Comparison of ENCODE assay signal across 14 cellular contexts in the genomic region with DNA sequence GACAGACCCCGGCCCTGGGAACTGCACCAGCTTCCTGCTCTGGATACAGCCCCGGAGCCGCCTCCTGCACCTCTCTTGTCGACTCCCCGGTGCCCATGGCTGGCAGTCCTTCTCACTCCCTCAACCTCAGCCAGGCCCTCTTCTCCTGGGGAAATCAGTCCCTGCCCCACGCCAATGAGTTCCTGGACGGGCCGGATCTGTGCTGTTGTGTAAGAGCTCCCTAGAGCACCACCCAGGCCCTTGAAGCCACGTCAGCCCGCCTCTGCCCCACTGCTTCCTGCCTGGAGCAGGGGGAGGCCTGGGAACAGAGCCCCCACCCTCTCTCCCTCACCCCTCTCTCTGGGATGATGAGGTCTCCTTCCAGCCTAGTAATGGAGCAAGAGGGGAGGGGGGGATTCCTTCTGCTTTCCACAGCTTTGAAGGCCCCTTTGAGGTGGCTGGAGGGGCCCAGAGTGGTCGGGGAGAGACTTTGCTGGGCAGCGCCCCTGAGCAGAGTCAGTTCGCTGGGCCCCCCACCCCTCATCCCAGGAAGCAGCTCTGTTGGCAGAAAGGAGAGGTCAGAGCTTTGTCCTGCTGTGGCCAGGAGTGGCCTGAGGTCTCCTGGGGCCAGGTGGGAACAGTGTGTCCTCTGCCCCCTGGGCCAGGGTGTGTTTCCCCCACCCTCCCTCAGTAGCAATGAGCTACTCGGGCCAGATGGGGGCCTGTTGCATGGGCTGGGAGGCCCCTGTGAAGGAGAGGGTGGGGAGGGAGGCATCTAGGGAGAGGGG. TPM values are rescaled to one million over a fixed set of nuclear protein-coding genes. Genes with fewer than 3 reads are reported as not detected.
DNase-seq lines count a peak whose midpoint lies in the region; ATAC-seq and TF ChIP-seq lines count a peak whose summit lies in the region.
"Had no signal": no experiment of that assay in that cellular context is flagged by ENCODE, and none has a peak within 500 bp of the region (broad histone marks: within the 10 kb centered on the region; RNA-seq: fewer than 3 reads in every experiment).

No MANE protein-coding gene starts in this region.

- H3K9me3 ChIP-seq in mammary epithelial cell (replicated peaks; ENCODE audit: insufficient read depth, low read length) (no peaks in the 10 kb centered on the region), endodermal cell (ENCODE audit: control insufficient read depth, low read length) (no peaks in the 10 kb centered on the region), aorta (ENCODE audit: control insufficient read depth, low read length) (no peaks in the 10 kb centered on the region)
- H3K9me3 ChIP-seq: colonic mucosa had no signal

- TF ChIP-seq CTCF in MCF 10A (IDR thresholded peaks at IDR 0.05; ENCODE audit: unreplicated experiment) (no peak), mammary epithelial cell (conservative IDR thresholded peaks at IDR 0.05 in 1 of 2, IDR thresholded peaks at IDR 0.05 in 1 of 2; ENCODE audit: extremely low read depth in 1 of 2, insufficient read depth in 1 of 2, low read depth in 1 of 2, low read length in 2 of 2) (no peak), endodermal cell (conservative IDR thresholded peaks at IDR 0.05) (no peak)

- in situ Hi-C loops in mammary epithelial cell (cut with MboI; ENCODE audit: low sequenced_read_pairs in 2 of 2) = no loop called here

- H2AFZ ChIP-seq in mammary epithelial cell (ENCODE audit: low read depth, low read length) = no peak overlapping the region
- H2AFZ ChIP-seq: GM23338 had no signal

- BruUV-seq in MCF 10A (replicated peaks; lab: Mats Ljungman, UMichigan) = no TSS peak
- no TSS peak for BruUV-seq in mammary epithelial cell (replicated peaks; lab: Mats Ljungman, UMichigan)

- CTCF ChIA-PET in MCF 10A (lab: Yijun Ruan, JAX) = interaction anchor here (0.6 kb wide), 1 partner anchor 182 kb away, joined by 3 read pairs; no protein-coding TSS in a partner anchor
- CTCF ChIA-PET in mammary epithelial cell (lab: Charles Lee; ENCODE audit: low non-redundant PET) = interaction anchor here (0.5 kb wide), 1 partner anchor 26 kb away, joined by 6 read pairs; no protein-coding TSS in a partner anchor

- H3K36me3 ChIP-seq in mammary epithelial cell (ENCODE audit: insufficient read depth, low read length) (no peaks in the 10 kb centered on the region), endodermal cell (ENCODE audit: control insufficient read depth, insufficient read depth, low read length) (no peaks in the 10 kb centered on the region), aorta (ENCODE audit: control insufficient read depth in 1 of 2, insufficient read depth in 2 of 2, low read length in 1 of 2) (no peaks in the 10 kb centered on the region)
- H3K36me3 ChIP-seq: colonic mucosa had no signal

- peaks cover 9% of the 10 kb centered on the region for H3K4me1 ChIP-seq in mammary epithelial cell (ENCODE audit: insufficient read depth, low read length)
- no peaks in the 10 kb centered on the region for H3K4me1 ChIP-seq in endodermal cell (ENCODE audit: control insufficient read depth, insufficient read depth, low read length)
- no peaks in the 10 kb centered on the region for H3K4me1 ChIP-seq in aorta (ENCODE audit: control insufficient read depth in 1 of 2, insufficient read depth in 2 of 2, low read length in 2 of 2)
- H3K4me1 ChIP-seq: colonic mucosa had no signal

- intact Hi-C loops in MCF 10A (cut with micrococcal nuclease) = no loop called here
- intact Hi-C loops in mammary epithelial cell (cut with micrococcal nuclease) = no loop called here
- intact Hi-C loops in aorta (cut with DNase I) = no loop called here

- H3K36me3 Mint-ChIP-seq in MCF 10A (ENCODE audit: insufficient read depth, unreplicated experiment) (no peaks in the 10 kb centered on the region), endodermal cell (ENCODE audit: low read depth) (no peaks in the 10 kb centered on the region)
- H3K36me3 Mint-ChIP-seq: mesothelial cell of epicardium had no signal

- H3K4me3 Mint-ChIP-seq in MCF 10A (ENCODE audit: unreplicated experiment) (no peak overlapping the region), endodermal cell (no peak overlapping the region)
- H3K4me3 Mint-ChIP-seq: GM23338, mesothelial cell of epicardium had no signal

- H3K4me3 ChIP-seq in mammary epithelial cell (replicated peaks in 1 of 3; ENCODE audit: insufficient read depth in 1 of 3, low read depth in 2 of 3, low read length in 3 of 3) = no peak overlapping the region
- H3K4me3 ChIP-seq in endodermal cell (ENCODE audit: low read length) = no peak overlapping the region
- no peak overlapping the region for H3K4me3 ChIP-seq in aorta (ENCODE audit: low read length in 2 of 2)
- H3K4me3 ChIP-seq: colonic mucosa, GM23338 had no signal

- H3K27ac ChIP-seq in mammary epithelial cell (ENCODE audit: insufficient read depth, low read depth, low read length) (no peak overlapping the region), endodermal cell (ENCODE audit: low read depth, low read length) (no peak overlapping the region), aorta (ENCODE audit: low read depth in 1 of 2, low read length in 2 of 2) (no peak overlapping the region)
- H3K27ac ChIP-seq: colonic mucosa had no signal

- H3K9ac ChIP-seq in mammary epithelial cell (ENCODE audit: insufficient read depth, low read length) (no peak overlapping the region), endodermal cell (ENCODE audit: extremely low read depth, low read length, poor library complexity, severe bottlenecking) (no peak overlapping the region)

- H3K27me3 Mint-ChIP-seq in MCF 10A (ENCODE audit: insufficient read depth, unreplicated experiment) (peaks cover 31% of the 10 kb centered on the region), endodermal cell (ENCODE audit: insufficient read depth) (peaks cover 26% of the 10 kb centered on the region)

- H3K27me3 ChIP-seq in mammary epithelial cell (ENCODE audit: insufficient read depth, low read length) = no peaks in the 10 kb centered on the region
- H3K27me3 ChIP-seq in endodermal cell (ENCODE audit: control insufficient read depth, insufficient read depth, low read length, poor library complexity, severe bottlenecking) = peaks cover 10% of the 10 kb centered on the region
- H3K27me3 ChIP-seq in aorta (ENCODE audit: control insufficient read depth in 1 of 2, insufficient read depth in 2 of 2, low read length in 1 of 2) = no peaks in the 10 kb centered on the region

- H3K27ac Mint-ChIP-seq in MCF 10A (ENCODE audit: low read depth, unreplicated experiment) (no peak overlapping the region), endodermal cell (no peak overlapping the region)
- H3K27ac Mint-ChIP-seq: GM23338, mesothelial cell of epicardium had no signal

- dilution Hi-C loops in mammary epithelial cell (cut with HindIII; ENCODE audit: low sequenced_read_pairs) = no loop called here

- no peak overlapping the region for H3K4me2 ChIP-seq in mammary epithelial cell (ENCODE audit: insufficient read depth, low read depth, low read length)
- H3K4me2 ChIP-seq: GM23338 had no signal

- peak; percentile 53 for ATAC-seq in aorta (ENCODE audit: low FRiP score)
- ATAC-seq: GM23338 had no signal

- H3K79me2 ChIP-seq in mammary epithelial cell (ENCODE audit: insufficient read depth, low read length) = no peaks in the 10 kb centered on the region

- no peaks in the 10 kb centered on the region for H4K20me1 ChIP-seq in mammary epithelial cell (ENCODE audit: insufficient read depth, low read length)

- DNase-seq in MCF 10A (ENCODE audit: unreplicated experiment) (peak; percentile 41), mammary epithelial cell (no peak), endodermal cell (peak; percentile 59), mesenteric fat pad (ENCODE audit: low spot score) (peak; percentile 91), aorta (peak; percentile 79 to 80), HUDEP-2 (lab: John Stamatoyannopoulos, UW; ENCODE audit: unreplicated experiment in 76 of 76) (no peak), NCI-H2081 (lab: John Stamatoyannopoulos, UW) (no peak), SHP77 (lab: John Stamatoyannopoulos, UW) (no peak)
- DNase-seq: trophoblast cell had no signal

- 64% methylated on average over 12 of the region's 14 CpGs for WGBS in mammary epithelial cell (ENCODE audit: low coverage, missing lambda C conversion rate)
- WGBS in endodermal cell (ENCODE audit: insufficient coverage in 1 of 2, insufficient read length in 1 of 2), 2 experiments = 92 to 94% methylated on average over 3 to 14 of the region's 14 CpGs
- 87 to 90% methylated on average over 14 of the region's 14 CpGs for WGBS in aorta, 2 donors

- H3K9me3 Mint-ChIP-seq in MCF 10A (ENCODE audit: unreplicated experiment) (no peaks in the 10 kb centered on the region), endodermal cell (no peaks in the 10 kb centered on the region)
- H3K9me3 Mint-ChIP-seq: GM23338, mesothelial cell of epicardium had no signal

- POLR2A ChIA-PET in MCF 10A (lab: Yijun Ruan, JAX) = no interaction called here

- H3K4me1 Mint-ChIP-seq in MCF 10A (ENCODE audit: insufficient read depth, unreplicated experiment) = peaks cover 17% of the 10 kb centered on the region
- peaks cover 3% of the 10 kb centered on the region for H3K4me1 Mint-ChIP-seq in endodermal cell

RNA-seq across cellular contexts. Expression of gene PRR29, which starts 3.8 kb away (rescaled TPM):
- total RNA-seq in MCF 10A (2022) = not detected in 2 replicates
- total RNA-seq in mammary epithelial cell = under 1 TPM; under 0.01 to 0.09 TPM
- 0.09 TPM for polyA plus RNA-seq in mammary epithelial cell
- polyA minus RNA-seq in mammary epithelial cell = 0.31 TPM
- total RNA-seq in endodermal cell = 1 to 10 TPM; 3.3 to 6.1 TPM
- 1.6 TPM for polyA plus RNA-seq in endodermal cell (2013, experiment 1 of 2)
- 1.7 TPM for polyA plus RNA-seq in endodermal cell (2013, experiment 2 of 2)
- total RNA-seq in mesenteric fat pad = 0.90 TPM
- total RNA-seq in aorta = under 1 TPM; 0.62 to 0.84 TPM
- under 1 TPM in 1 of 2 donors, not detected in 1; 0.10 TPM for polyA plus RNA-seq in aorta

RNA-seq across cellular contexts. Expression of gene ICAM2, which starts 18.5 kb away (rescaled TPM):
- total RNA-seq in MCF 10A (2022) = 0.34 TPM in 1 of 2 replicates, not detected in the other
- total RNA-seq in mammary epithelial cell = 1 to 10 TPM in 1 of 2 donors, under 1 TPM in 1; 0.49 to 2.8 TPM
- 0.36 TPM for polyA plus RNA-seq in mammary epithelial cell
- polyA minus RNA-seq in mammary epithelial cell = not detected
- total RNA-seq in endodermal cell = under 1 TPM in 1 of 2 donors, not detected in 1; 0.75 TPM
- polyA plus RNA-seq in endodermal cell (2013, experiment 1 of 2) = not detected
- polyA plus RNA-seq in endodermal cell (2013, experiment 2 of 2) = not detected
- total RNA-seq in mesenteric fat pad = 75.2 TPM
- 10 to 100 TPM; 24.9 to 36.0 TPM for total RNA-seq in aorta
- polyA plus RNA-seq in aorta = 1 to 10 TPM; 3.9 to 9.7 TPM

RNA-seq across cellular contexts. Expression of gene SCN4A, which starts 29.2 kb away (rescaled TPM):
- total RNA-seq in MCF 10A (2022) (0.05 TPM in 1 of 2 replicates, not detected in the other), mammary epithelial cell (not detected), endodermal cell (1 to 10 TPM; 3.9 to 4.4 TPM), mesenteric fat pad (27.1 TPM), aorta (1 to 10 TPM; 1.5 to 3.2 TPM)
- polyA plus RNA-seq in mammary epithelial cell (0.01 TPM), aorta (under 1 TPM in 1 of 2 donors, not detected in 1; 0.03 TPM)
- not detected for polyA minus RNA-seq in mammary epithelial cell
- polyA plus RNA-seq in endodermal cell (2013, experiment 1 of 2) = 2.5 TPM
- 2.1 TPM for polyA plus RNA-seq in endodermal cell (2013, experiment 2 of 2)
- total RNA-seq: renal cortical epithelial cell had no signal
- polyA plus RNA-seq: BJ had no signal

Comparison
In these comparisons a context has a peak if more than half of its experiments do, and no peak if none do; other contexts are left out.
1. DNase-seq: peak in MCF 10A (single experiment), endodermal cell (single experiment), mesenteric fat pad (single experiment) and aorta (2 of 2); none in mammary epithelial cell (single experiment), HUDEP-2 (0 of 76), NCI-H2081 (0 of 2) and SHP77 (0 of 2).
2. RNA of gene ICAM2, which starts 18.5 kb away (total RNA-seq): 75.2 TPM in mesenteric fat pad (single experiment) and 24.9 to 36.0 TPM in aorta; 0.49 to 2.8 TPM in mammary epithelial cell, 0.75 TPM in endodermal cell and 0.34 TPM in MCF 10A; every median in the first group is over 4 times any median in the second.